ENCODE assay signal across 20 cellular contexts in genomic region chr2:42938671-42939370, GRCh38.
DNase-seq lines count a peak whose midpoint lies in the region; ATAC-seq, FAIRE-seq and TF ChIP-seq lines count a peak whose summit lies in the region.
"Had no signal": no experiment of that assay in that cellular context is flagged by ENCODE, and none has a peak within 500 bp of the region (broad histone marks: within the 10 kb centered on the region; RNA-seq: fewer than 3 reads in every experiment).

No MANE protein-coding gene starts in this region.

- H3K18ac ChIP-seq in mesendoderm (ENCODE audit: low read length), result no peak overlapping the region

- TF ChIP-seq EP300 in esophagus muscularis mucosa (IDR thresholded peaks at IDR 0.05), result no peak

- no peak overlapping the region for H2BK15ac ChIP-seq in mesendoderm (replicated peaks; ENCODE audit: low read depth)

- no peaks in the 10 kb centered on the region for H4K20me1 ChIP-seq in neural progenitor cell (ENCODE audit: low read depth)
- H4K20me1 ChIP-seq: BLaER1 had no signal

- H3K36me3 ChIP-seq in SJCRH30, result no peaks in the 10 kb centered on the region
- no peaks in the 10 kb centered on the region for H3K36me3 ChIP-seq in esophagus muscularis mucosa
- no peaks in the 10 kb centered on the region for H3K36me3 ChIP-seq in neural progenitor cell
- H3K36me3 ChIP-seq in stomach smooth muscle (ENCODE audit: control insufficient read depth in 2 of 2, insufficient read depth in 2 of 2, low read length in 2 of 2), result no peaks in the 10 kb centered on the region
- no peaks in the 10 kb centered on the region for H3K36me3 ChIP-seq in small intestine (ENCODE audit: control insufficient read depth in 2 of 2, insufficient read depth in 2 of 2, low read length in 2 of 2)
- no peaks in the 10 kb centered on the region for H3K36me3 ChIP-seq in mesendoderm (ENCODE audit: control insufficient read depth, insufficient read depth, low read length)
- no peaks in the 10 kb centered on the region for H3K36me3 ChIP-seq in gastrocnemius medialis
- H3K36me3 ChIP-seq: BLaER1 had no signal

- H3K4me1 Mint-ChIP-seq in neural progenitor cell, result peaks cover 39% of the 10 kb centered on the region

- no peak overlapping the region for H2AFZ ChIP-seq in neural progenitor cell (replicated peaks)
- H2AFZ ChIP-seq: GM23248, PC-9 had no signal

- H3K27ac ChIP-seq in SJCRH30, result peak overlapping the region; percentile 42
- H3K27ac ChIP-seq in esophagus muscularis mucosa (replicated peaks in 1 of 4), result peak overlapping the region; percentile 41 to 62 (median 48)
- H3K27ac ChIP-seq in neural progenitor cell, result no peak overlapping the region
- peak overlapping the region; percentile 60 for H3K27ac ChIP-seq in stomach smooth muscle (ENCODE audit: low read length)
- H3K27ac ChIP-seq in small intestine (ENCODE audit: low read depth in 1 of 2, low read length in 1 of 2), result no peak overlapping the region
- no peak overlapping the region for H3K27ac ChIP-seq in mesendoderm (ENCODE audit: low read depth, low read length)
- H3K27ac ChIP-seq in gastrocnemius medialis, result no peak overlapping the region
- H3K27ac ChIP-seq: BLaER1, GM23248, PC-9 had no signal

- H3K36me3 Mint-ChIP-seq in neural progenitor cell, result no peaks in the 10 kb centered on the region
- H3K36me3 Mint-ChIP-seq: CD8-positive, alpha-beta T cell had no signal

- no peaks in the 10 kb centered on the region for H3K27me3 ChIP-seq in SJCRH30
- no peaks in the 10 kb centered on the region for H3K27me3 ChIP-seq in esophagus muscularis mucosa
- no peaks in the 10 kb centered on the region for H3K27me3 ChIP-seq in neural progenitor cell
- H3K27me3 ChIP-seq in stomach smooth muscle (ENCODE audit: control insufficient read depth in 1 of 2, insufficient read depth in 2 of 2, low read length in 2 of 2), result no peaks in the 10 kb centered on the region
- no peaks in the 10 kb centered on the region for H3K27me3 ChIP-seq in small intestine (ENCODE audit: control insufficient read depth in 2 of 2, insufficient read depth in 2 of 2, low read length in 2 of 2)
- no peaks in the 10 kb centered on the region for H3K27me3 ChIP-seq in mesendoderm (ENCODE audit: insufficient read depth, low read length, poor library complexity)
- no peaks in the 10 kb centered on the region for H3K27me3 ChIP-seq in gastrocnemius medialis
- H3K27me3 ChIP-seq: BLaER1 had no signal

- no peaks in the 10 kb centered on the region for H3K79me2 ChIP-seq in neural progenitor cell (ENCODE audit: low read depth)
- H3K79me2 ChIP-seq in mesendoderm (ENCODE audit: control insufficient read depth, insufficient read depth, low read length), result no peaks in the 10 kb centered on the region

- H3K56ac ChIP-seq in mesendoderm (ENCODE audit: low read length), result no peak overlapping the region

- no peak overlapping the region for H2BK120ac ChIP-seq in mesendoderm (ENCODE audit: low read depth, low read length)

- peaks cover 7% of the 10 kb centered on the region for H3K9me3 Mint-ChIP-seq in neural progenitor cell
- H3K9me3 Mint-ChIP-seq: CD8-positive, alpha-beta T cell had no signal

- 96% methylated on average over 3 of the region's 3 CpGs for WGBS in esophagus muscularis mucosa
- 83 to 92% (median 89%) methylated on average over 3 of the region's 3 CpGs for WGBS in small intestine, 3 donors
- WGBS in mesendoderm (ENCODE audit: extremely low coverage, insufficient coverage, low lambda C conversion rate), result no CpG with 5 or more reads among the region's 3 CpGs

- H3K27ac Mint-ChIP-seq in neural progenitor cell, result peak overlapping the region; percentile 27
- H3K27ac Mint-ChIP-seq: CD8-positive, alpha-beta T cell had no signal

- no peak overlapping the region for H2AK5ac ChIP-seq in mesendoderm (ENCODE audit: low read length)

- in situ Hi-C loops in gastrocnemius medialis (cut with MboI; ENCODE audit: low sequenced_read_pairs in 4 of 4), result loop anchor here in 2 of 4 donors (25.0 kb wide), 1 partner anchor 102 kb away; no protein-coding TSS in a partner anchor

- FAIRE-seq in small intestine (lab: Jason Lieb, UNC), result no peak
- FAIRE-seq: A204.1 had no signal

- TF ChIP-seq POLR2A in esophagus muscularis mucosa (IDR thresholded peaks at IDR 0.05; ENCODE audit: low read depth) (no peak), gastrocnemius medialis (IDR thresholded peaks at IDR 0.05) (no peak)

- H3K4me2 ChIP-seq in neural progenitor cell (no peak overlapping the region), mesendoderm (ENCODE audit: low read length) (no peak overlapping the region)
- H3K4me2 ChIP-seq: BLaER1, PC-9 had no signal

- H3K79me1 ChIP-seq in mesendoderm (ENCODE audit: low read length), result no peaks in the 10 kb centered on the region

- H3K27me3 Mint-ChIP-seq in neural progenitor cell (ENCODE audit: insufficient read depth, low read depth), result peaks cover 15% of the 10 kb centered on the region

- DNase-seq in SJCRH30, result peak; percentile 87 to 91
- DNase-seq in esophagus muscularis mucosa (ENCODE audit: extremely low spot score), result no peak
- DNase-seq in neural progenitor cell (ENCODE audit: low spot score), result no peak
- DNase-seq in GM19240 (ENCODE audit: insufficient read length, low spot score), result no peak
- no peak for DNase-seq in small intestine
- no peak for DNase-seq in mesendoderm
- no peak for DNase-seq in gastrocnemius medialis
- DNase-seq: CD8-positive, alpha-beta T cell; GM23248; HCEC 1CT; KBM-7; NCI-H1048; NCI-H146; NCI-H2081 treated with DMSO at 0.1 percent for 48 hours; NCI-H2227 treated with DMSO at 0.1 percent for 48 hours; NCI-H524; PC-9 had no signal

- no peak for ATAC-seq in gastrocnemius medialis
- ATAC-seq: CD8-positive, alpha-beta T cell had no signal

- intact Hi-C loops in esophagus muscularis mucosa (cut with DNase I) (no loop called here), gastrocnemius medialis (cut with DNase I; ENCODE audit: low total_unique reads) (no loop called here)

- H4K5ac ChIP-seq in mesendoderm (ENCODE audit: low read length), result no peak overlapping the region

- H3K23ac ChIP-seq in mesendoderm (ENCODE audit: low read length), result no peak overlapping the region

- no peak overlapping the region for H3K9ac ChIP-seq in neural progenitor cell
- no peak overlapping the region for H3K9ac ChIP-seq in stomach smooth muscle (ENCODE audit: low read length in 2 of 2)
- no peak overlapping the region for H3K9ac ChIP-seq in mesendoderm (ENCODE audit: low read length)
- H3K9ac ChIP-seq: BLaER1, GM23248 had no signal

- H4K8ac ChIP-seq in mesendoderm (ENCODE audit: low read depth, low read length), result no peak overlapping the region

- H3K4me1 ChIP-seq in SJCRH30 (peaks cover 24% of the 10 kb centered on the region), esophagus muscularis mucosa (peaks cover 30 to 44% (median 43%) of the 10 kb centered on the region in 4 donors), neural progenitor cell (peaks cover 16% of the 10 kb centered on the region), stomach smooth muscle (ENCODE audit: control insufficient read depth, insufficient read depth, low read length) (peaks cover 27% of the 10 kb centered on the region), small intestine (ENCODE audit: control insufficient read depth in 2 of 2, insufficient read depth in 1 of 2, low read depth in 1 of 2, low read length in 1 of 2) (no peaks in the 10 kb centered on the region), mesendoderm (ENCODE audit: control insufficient read depth, low read depth, low read length) (peaks cover 7% of the 10 kb centered on the region), gastrocnemius medialis (peaks cover 0 to 12% of the 10 kb centered on the region in 2 donors)

- no peak overlapping the region for H3K4ac ChIP-seq in mesendoderm (ENCODE audit: low read depth, low read length)

- H3K4me3 ChIP-seq in SJCRH30 (no peak overlapping the region), esophagus muscularis mucosa (no peak overlapping the region), neural progenitor cell (no peak overlapping the region), stomach smooth muscle (ENCODE audit: low read length in 2 of 2) (no peak overlapping the region), small intestine (ENCODE audit: low read depth in 1 of 2, low read length in 2 of 2) (no peak overlapping the region), mesendoderm (ENCODE audit: low read length) (no peak overlapping the region), gastrocnemius medialis (no peak overlapping the region)
- H3K4me3 ChIP-seq: BLaER1, GM23248, PC-9 had no signal

- no peaks in the 10 kb centered on the region for H3K9me3 ChIP-seq in SJCRH30 (replicated peaks)
- H3K9me3 ChIP-seq in esophagus muscularis mucosa, result no peaks in the 10 kb centered on the region
- H3K9me3 ChIP-seq in neural progenitor cell (ENCODE audit: low read depth), result no peaks in the 10 kb centered on the region
- no peaks in the 10 kb centered on the region for H3K9me3 ChIP-seq in stomach smooth muscle (ENCODE audit: control insufficient read depth in 2 of 2, low read length in 2 of 2)
- H3K9me3 ChIP-seq in small intestine (ENCODE audit: control insufficient read depth, low read depth), result no peaks in the 10 kb centered on the region
- H3K9me3 ChIP-seq in gastrocnemius medialis, result no peaks in the 10 kb centered on the region
- H3K9me3 ChIP-seq: BLaER1 had no signal

- H2BK5ac ChIP-seq in mesendoderm (ENCODE audit: low read length), result no peak overlapping the region

- H3F3A ChIP-seq in neural progenitor cell (ENCODE audit: low read depth), result no peaks in the 10 kb centered on the region

- no peak overlapping the region for H3K4me3 Mint-ChIP-seq in neural progenitor cell
- H3K4me3 Mint-ChIP-seq: CD8-positive, alpha-beta T cell had no signal

- no peak for TF ChIP-seq CTCF in esophagus muscularis mucosa (IDR thresholded peaks at IDR 0.05)
- TF ChIP-seq CTCF in neural progenitor cell (IDR thresholded peaks at IDR 0.05), result no peak
- no peak for TF ChIP-seq CTCF in gastrocnemius medialis (IDR thresholded peaks at IDR 0.05 in 4 of 5, conservative IDR thresholded peaks at IDR 0.05 in 1 of 5)

Comparison
In these comparisons a context has a peak if more than half of its experiments do, and no peak if none do; other contexts are left out.
1. DNase-seq: peak in SJCRH30 (2 of 2); none in esophagus muscularis mucosa (single experiment), neural progenitor cell (single experiment), GM19240 (single experiment), small intestine (single experiment), mesendoderm (single experiment) and gastrocnemius medialis (0 of 2).
2. H3K27ac ChIP-seq: peak in SJCRH30 (single experiment), esophagus muscularis mucosa (4 of 4) and stomach smooth muscle (single experiment); none in neural progenitor cell (single experiment), small intestine (0 of 2), mesendoderm (single experiment) and gastrocnemius medialis (0 of 4).